In the genomic region with DNA sequence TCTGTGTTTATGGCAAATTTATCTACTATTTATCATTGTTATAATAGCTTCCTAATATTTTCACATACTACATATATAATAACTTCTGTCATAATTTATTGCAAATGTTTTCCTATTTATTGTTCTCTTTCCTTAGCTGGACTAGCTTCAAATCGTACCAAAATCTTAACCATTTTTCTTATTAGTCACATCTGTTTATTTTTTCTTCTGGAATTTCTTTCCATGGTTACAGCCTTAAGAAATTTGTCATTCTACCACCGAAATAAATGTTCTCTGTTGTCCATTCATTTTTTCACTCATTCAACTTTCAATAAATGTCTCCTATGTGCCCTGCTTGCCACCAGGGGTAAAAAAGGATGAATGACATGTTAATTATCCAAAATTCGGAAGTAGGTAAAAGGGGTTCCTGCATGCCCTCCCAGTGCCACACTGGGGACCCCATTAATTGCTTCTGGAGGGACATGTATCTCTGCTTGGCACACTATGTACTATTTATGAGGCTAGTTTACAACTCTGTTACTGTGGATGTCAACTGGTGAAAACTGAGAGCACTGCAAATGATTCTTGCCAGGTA, we compare ENCODE assay signal across 1 cellular context.
TF ChIP-seq lines count a peak whose summit lies in the region.

No MANE protein-coding gene starts in this region.

TF ChIP-seq in WTC11, 78 proteins besides CTCF, POLR2A, EP300 and RAD21 (continued from another document):
- TF ChIP-seq MLX (CRISPR knock-in tag; IDR thresholded peaks at IDR 0.05): no peak
- no peak for TF ChIP-seq PRRX2 (CRISPR knock-in tag; IDR thresholded peaks at IDR 0.05)
TF ChIP-seq in WTC11: peak in this region for 0.
